In genomic region chr12:124867389-124867930, GRCh38 we compare ENCODE assay signal across 15 cellular contexts. TPM values are rescaled to one million over a fixed set of nuclear protein-coding genes. Genes with fewer than 3 reads are reported as not detected.
DNase-seq lines count a peak whose midpoint lies in the region; TF ChIP-seq lines count a peak whose summit lies in the region.
"Had no signal": no experiment of that assay in that cellular context is flagged by ENCODE, and none has a peak within 500 bp of the region (broad histone marks: within the 10 kb centered on the region; RNA-seq: fewer than 3 reads in every experiment).

No MANE protein-coding gene starts in this region.

- H3K4me3 ChIP-seq in choroid plexus epithelial cell (ENCODE audit: low read depth, low read length), result no peak overlapping the region
- H3K4me3 ChIP-seq: ovary had no signal

- H3K9me3 Mint-ChIP-seq in nephron progenitor cell, result peaks cover 7% of the 10 kb centered on the region
- H3K9me3 Mint-ChIP-seq in chondrocyte (ENCODE audit: low read depth), result no peaks in the 10 kb centered on the region
- H3K9me3 Mint-ChIP-seq: activated CD4-positive, alpha-beta memory T cell treated with anti-CD3 and anti-CD28 coated beads for 36 hours; stimulated activated naive CD8-positive, alpha-beta T cell treated with anti-CD3 and anti-CD28 coated beads, Interleukin-15, Interleukin-2, amounts not matched to agents 100 ng/mL and 50 ng/mL, for 24 hours had no signal

- DNase-seq in DMS53 (lab: John Stamatoyannopoulos, UW) (peak; percentile 80), LoVo (ENCODE audit: low spot score) (peak; percentile 25), choroid plexus epithelial cell (ENCODE audit: low read depth) (peak; percentile 62), non-pigmented ciliary epithelial cell (ENCODE audit: low read depth) (peak; percentile 70), SKM-1 treated with dmso at 0.1 percent for 144 hours (lab: John Stamatoyannopoulos, UW; ENCODE audit: unreplicated experiment) (no peak), nephron progenitor cell (no peak), chondrocyte (ENCODE audit: low spot score) (no peak), NCI-H2171 (lab: John Stamatoyannopoulos, UW) (no peak)
- DNase-seq: activated CD4-positive, alpha-beta memory T cell treated with anti-CD3 and anti-CD28 coated beads for 36 hours; activated naive CD4-positive, alpha-beta T cell treated with Interleukin-2 at 50 U/mL for 16 hours; glutamatergic neuron; NCI-H1105 treated with DMSO at 0.1 percent for 48 hours; NCI-H774; ovary had no signal

- no peaks in the 10 kb centered on the region for H3K36me3 Mint-ChIP-seq in nephron progenitor cell (ENCODE audit: low read depth)
- H3K36me3 Mint-ChIP-seq in chondrocyte (ENCODE audit: low read depth), result no peaks in the 10 kb centered on the region
- H3K36me3 Mint-ChIP-seq: activated CD4-positive, alpha-beta memory T cell treated with anti-CD3 and anti-CD28 coated beads for 36 hours had no signal

- no peak overlapping the region for H3K27ac Mint-ChIP-seq in nephron progenitor cell
- H3K27ac Mint-ChIP-seq in chondrocyte (ENCODE audit: unreplicated experiment), result no peak overlapping the region
- H3K27ac Mint-ChIP-seq: activated CD4-positive, alpha-beta memory T cell treated with anti-CD3 and anti-CD28 coated beads for 36 hours; stimulated activated naive CD8-positive, alpha-beta T cell treated with anti-CD3 and anti-CD28 coated beads, Interleukin-15, Interleukin-2, amounts not matched to agents 100 ng/mL and 50 ng/mL, for 24 hours had no signal

- peaks cover 30% of the 10 kb centered on the region for H3K27me3 Mint-ChIP-seq in nephron progenitor cell (ENCODE audit: low read depth, poor library complexity)
- no peaks in the 10 kb centered on the region for H3K27me3 Mint-ChIP-seq in chondrocyte (ENCODE audit: low read depth)

- H3K4me3 Mint-ChIP-seq in nephron progenitor cell (no peak overlapping the region), chondrocyte (ENCODE audit: unreplicated experiment) (no peak overlapping the region)
- H3K4me3 Mint-ChIP-seq: activated CD4-positive, alpha-beta memory T cell treated with anti-CD3 and anti-CD28 coated beads for 36 hours; stimulated activated naive CD8-positive, alpha-beta T cell treated with anti-CD3 and anti-CD28 coated beads, Interleukin-15, Interleukin-2, amounts not matched to agents 100 ng/mL and 50 ng/mL, for 24 hours had no signal

- peaks cover 40% of the 10 kb centered on the region for H3K4me1 Mint-ChIP-seq in nephron progenitor cell
- H3K4me1 Mint-ChIP-seq in chondrocyte (ENCODE audit: low read depth), result peaks cover 12% of the 10 kb centered on the region

- TF ChIP-seq CTCF in choroid plexus epithelial cell (conservative IDR thresholded peaks at IDR 0.05; ENCODE audit: low read depth, low read length), result no peak
- no peak for TF ChIP-seq CTCF in nephron progenitor cell (IDR thresholded peaks at IDR 0.05)
- TF ChIP-seq CTCF in chondrocyte (IDR thresholded peaks at IDR 0.05), result no peak

RNA-seq across cellular contexts. Expression of gene SCARB1, which starts 3.8 kb away (rescaled TPM):
- total RNA-seq in chondrocyte, result 20.1 to 30.0 TPM (median 20.4 TPM) in 3 replicates

RNA-seq across cellular contexts. Expression of gene UBC, which starts 47.0 kb away (rescaled TPM):
- total RNA-seq in chondrocyte, result 987 to 1,235 TPM (median 1,212 TPM) in 3 replicates

Comparison
In these comparisons a context has a peak if more than half of its experiments do, and no peak if none do; other contexts are left out.
1. DNase-seq: peak in DMS53 (single experiment), LoVo (single experiment), choroid plexus epithelial cell (single experiment) and non-pigmented ciliary epithelial cell (single experiment); none in SKM-1 treated with dmso at 0.1 percent for 144 hours (single experiment), nephron progenitor cell (single experiment), chondrocyte (single experiment) and NCI-H2171 (single experiment).